15 cellular contexts compared by ENCODE assay signal in the genomic region with DNA sequence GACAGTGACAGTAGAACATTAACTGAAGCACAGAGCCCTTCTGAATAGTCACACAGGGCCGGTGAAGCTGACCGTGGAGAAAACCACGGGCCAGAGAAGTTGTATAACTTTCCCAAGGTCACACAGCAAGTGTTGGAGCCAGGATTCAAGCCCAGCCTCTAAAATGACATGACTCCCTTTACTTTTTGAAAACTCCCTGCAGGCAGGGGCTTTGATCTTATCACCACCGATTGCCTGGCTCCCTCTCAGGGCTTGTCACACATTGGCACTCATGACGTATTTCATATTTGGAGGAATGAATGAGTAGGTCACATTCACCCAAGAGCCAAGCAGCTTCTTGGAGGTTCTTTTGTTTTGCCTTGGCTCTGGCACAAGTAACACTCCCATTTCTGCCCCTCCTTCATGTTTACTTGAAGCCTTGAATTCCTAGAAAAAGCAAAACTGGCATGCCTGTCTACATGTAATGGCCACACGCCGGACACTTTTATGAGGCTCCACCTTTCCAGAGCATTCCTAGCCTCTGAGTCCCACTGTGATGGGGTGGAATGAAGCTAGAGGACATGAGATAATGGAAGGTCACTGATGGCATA. TPM values are rescaled to one million over a fixed set of nuclear protein-coding genes. Genes with fewer than 3 reads are reported as not detected.
DNase-seq lines count a peak whose midpoint lies in the region; ATAC-seq lines count a peak whose summit lies in the region.
"Had no signal": no experiment of that assay in that cellular context is flagged by ENCODE, and none has a peak within 500 bp of the region (broad histone marks: within the 10 kb centered on the region; RNA-seq: fewer than 3 reads in every experiment).

No MANE protein-coding gene starts in this region.

- H3K79me1 ChIP-seq in trophoblast cell (ENCODE audit: low read length) = peaks cover 22% of the 10 kb centered on the region

- H2AK5ac ChIP-seq in trophoblast cell (ENCODE audit: low read length) = peak overlapping the region; percentile 18

- ATAC-seq in esophagus mucosa (peak; percentile 57), HG02938 (IDR thresholded peaks at IDR 0.05; ENCODE audit: unreplicated experiment) (no peak), HG02884 (IDR thresholded peaks at IDR 0.05; ENCODE audit: unreplicated experiment) (no peak), HG03039 (IDR thresholded peaks at IDR 0.05; ENCODE audit: unreplicated experiment) (no peak)
- ATAC-seq: activated CD8-positive, alpha-beta T cell treated with anti-CD3 and anti-CD28 coated beads, Interleukin-2, amount 10 ng/mL, durations not matched to agents 7 days and 5 days; CD8-positive, alpha-beta T cell; gastrocnemius medialis had no signal

- H3K27me3 ChIP-seq in BLaER1 treated with 17β-estradiol and CSF1 and Interleukin-3, amounts not matched to agents 10 nM and 100 nM = no peaks in the 10 kb centered on the region; a peak in 1 of 22 replicates
- no peaks in the 10 kb centered on the region for H3K27me3 ChIP-seq in trophoblast cell (ENCODE audit: insufficient read depth, low read length)
- H3K27me3 ChIP-seq: gastrocnemius medialis, neural progenitor cell had no signal

- peak; percentile 93 for DNase-seq in M059J (ENCODE audit: low read depth)
- peak; percentile 91 to 95 for DNase-seq in trophoblast cell
- DNase-seq in GM19240 (ENCODE audit: insufficient read length, low spot score) = no peak
- DNase-seq: activated CD8-positive, alpha-beta T cell treated with anti-CD3 and anti-CD28 coated beads, Interleukin-2, amount 10 ng/mL, durations not matched to agents 7 days and 5 days; activated naive CD4-positive, alpha-beta T cell treated with anti-CD3 and anti-CD28 coated beads for 36 hours; gastrocnemius medialis; kidney glomerular epithelial cell; NCI-H2171 had no signal

- no peaks in the 10 kb centered on the region for H3K36me3 ChIP-seq in BLaER1 treated with 17β-estradiol and CSF1 and Interleukin-3, amounts not matched to agents 10 nM and 100 nM
- H3K36me3 ChIP-seq in trophoblast cell (ENCODE audit: control insufficient read depth in 1 of 2, insufficient read depth in 2 of 2, low read length in 2 of 2) = no peaks in the 10 kb centered on the region
- H3K36me3 ChIP-seq: gastrocnemius medialis, neural progenitor cell had no signal

- H3K4me1 ChIP-seq in BLaER1 treated with 17β-estradiol and CSF1 and Interleukin-3, amounts not matched to agents 10 nM and 100 nM = peaks cover 13 to 43% (median 38%) of the 10 kb centered on the region in 10 experiments
- H3K4me1 ChIP-seq in trophoblast cell (ENCODE audit: control insufficient read depth in 1 of 2, insufficient read depth in 2 of 2, low read length in 2 of 2) = peaks cover 18 to 21% of the 10 kb centered on the region in 2 experiments
- H3K4me1 ChIP-seq: gastrocnemius medialis, neural progenitor cell had no signal

- peak overlapping the region in 10 of 11 experiments; percentile 39 to 92 (median 68); a peak in 18 of 22 replicates for H3K4me2 ChIP-seq in BLaER1 treated with 17β-estradiol and CSF1 and Interleukin-3, amounts not matched to agents 10 nM and 100 nM
- H3K4me2 ChIP-seq in trophoblast cell (ENCODE audit: low read length) = peak overlapping the region; percentile 5
- H3K4me2 ChIP-seq: neural progenitor cell had no signal

- H3K14ac ChIP-seq in trophoblast cell (ENCODE audit: low read length) = peak overlapping the region; percentile 82

- peak overlapping the region in 7 of 11 experiments; percentile 12 to 64 (median 51); a peak in 10 of 22 replicates for H3K9ac ChIP-seq in BLaER1 treated with 17β-estradiol and CSF1 and Interleukin-3, amounts not matched to agents 10 nM and 100 nM
- H3K9ac ChIP-seq in trophoblast cell (ENCODE audit: low read length) = no peak overlapping the region
- H3K9ac ChIP-seq: neural progenitor cell had no signal

- peak overlapping the region; percentile 89 for H4K91ac ChIP-seq in trophoblast cell (ENCODE audit: low read depth, low read length)

- no peaks in the 10 kb centered on the region for H4K20me1 ChIP-seq in BLaER1 treated with 17β-estradiol and CSF1 and Interleukin-3, amounts not matched to agents 10 nM and 100 nM

- no peak overlapping the region for H3K23ac ChIP-seq in trophoblast cell (ENCODE audit: low read length)

- peak overlapping the region; percentile 35 for H2BK12ac ChIP-seq in trophoblast cell (ENCODE audit: low read length)

- H3K4ac ChIP-seq in trophoblast cell (ENCODE audit: low read depth, low read length) = no peak overlapping the region

- H2AFZ ChIP-seq in trophoblast cell (ENCODE audit: insufficient read depth, low read length, poor library complexity) = no peak overlapping the region
- H2AFZ ChIP-seq: neural progenitor cell had no signal

- H3K4me3 ChIP-seq in BLaER1 treated with 17β-estradiol and CSF1 and Interleukin-3, amounts not matched to agents 10 nM and 100 nM = peak overlapping the region in 2 of 10 experiments; percentile 3 to 9; a peak in 2 of 20 replicates
- no peak overlapping the region for H3K4me3 ChIP-seq in trophoblast cell (ENCODE audit: low read depth, low read length)
- H3K4me3 ChIP-seq: gastrocnemius medialis, neural progenitor cell had no signal

- no peaks in the 10 kb centered on the region for H3K9me3 ChIP-seq in BLaER1 treated with 17β-estradiol and CSF1 and Interleukin-3, amounts not matched to agents 10 nM and 100 nM (replicated peaks in 1 of 11)
- no peaks in the 10 kb centered on the region for H3K9me3 ChIP-seq in trophoblast cell (ENCODE audit: insufficient read depth, low read depth, low read length)
- H3K9me3 ChIP-seq: gastrocnemius medialis had no signal

- no peak overlapping the region for H3K18ac ChIP-seq in trophoblast cell (ENCODE audit: low read length)

- peak overlapping the region; percentile 74 for H4K8ac ChIP-seq in trophoblast cell (ENCODE audit: low read depth, low read length)

- H4K12ac ChIP-seq in trophoblast cell (ENCODE audit: low read depth, low read length) = no peak overlapping the region

- H2BK5ac ChIP-seq in trophoblast cell (ENCODE audit: low read depth, low read length, poor library complexity) = peak overlapping the region; percentile 77

- H2BK120ac ChIP-seq in trophoblast cell (ENCODE audit: insufficient read depth, low read length, poor library complexity) = peak overlapping the region; percentile 97

- peaks cover 2% of the 10 kb centered on the region for H3K79me2 ChIP-seq in trophoblast cell (ENCODE audit: control insufficient read depth, insufficient read depth, low read length, poor library complexity)

- H3K27ac ChIP-seq in BLaER1 treated with 17β-estradiol and CSF1 and Interleukin-3, amounts not matched to agents 10 nM and 100 nM = peak overlapping the region; percentile 22 to 82 (median 67); a peak in 18 of 22 replicates
- peak overlapping the region; percentile 85 for H3K27ac ChIP-seq in trophoblast cell (ENCODE audit: low read depth, low read length)
- H3K27ac ChIP-seq: gastrocnemius medialis, neural progenitor cell had no signal

- WGBS in trophoblast cell (ENCODE audit: extremely low coverage, insufficient coverage, insufficient read length) = no CpG with 5 or more reads among the region's 7 CpGs

RNA-seq across cellular contexts. Expression of gene RBBP6, which starts 13.3 kb away (rescaled TPM):
- 19.2 and 31.6 TPM in 2 replicates for total RNA-seq in M059J (2014; rRNA removed; shearing (Covaris generic))
- 28.4 TPM for total RNA-seq in esophagus mucosa
- 92.6 and 98.2 TPM in 2 replicates for polyA plus RNA-seq in trophoblast cell (2013)
